ENCODE assay signal across 9 cellular contexts in the genomic region with DNA sequence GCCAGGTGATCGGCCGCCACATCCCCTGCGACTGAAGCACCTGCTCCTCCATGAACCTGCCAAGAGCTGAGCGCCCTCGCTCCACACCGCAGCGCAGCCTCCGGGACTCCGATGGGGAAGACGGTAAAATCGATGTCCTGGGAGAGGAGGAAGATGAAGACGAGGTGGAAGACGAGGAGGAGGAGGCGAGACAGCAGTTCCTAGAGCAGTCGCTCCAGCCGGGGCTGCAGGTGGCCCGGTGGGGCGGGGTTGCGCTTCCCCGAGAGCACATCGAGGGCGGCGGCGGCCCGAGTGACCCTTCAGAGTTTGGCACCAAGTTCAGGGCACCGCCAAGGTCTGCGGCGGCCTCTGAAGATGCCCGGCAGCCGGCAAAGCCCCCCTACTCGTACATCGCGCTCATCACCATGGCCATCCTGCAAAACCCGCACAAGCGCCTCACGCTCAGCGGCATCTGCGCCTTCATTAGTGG. TPM values are rescaled to one million over a fixed set of nuclear protein-coding genes. Genes with fewer than 3 reads are reported as not detected.
DNase-seq lines count a peak whose midpoint lies in the region; ATAC-seq and TF ChIP-seq lines count a peak whose summit lies in the region.
"Not testable (repeated sequence)": the region's sequence is repeated elsewhere in the genome, so short reads cannot be mapped to it uniquely, and the experiment has no call there.
"Had no signal": no experiment of that assay in that cellular context is flagged by ENCODE, and none has a peak within 500 bp of the region (broad histone marks: within the 10 kb centered on the region; RNA-seq: fewer than 3 reads in every experiment).

FOXD4L4 (plus strand) TSS at position 51 of the 469 bp plus-strand sequence; CDS start at position 51, 0 bp downstream.

- peak within 1 kb of the TSS; percentile 58 for H3K4me3 Mint-ChIP-seq in activated CD4-positive, alpha-beta T cell treated with anti-CD3 and anti-CD28 coated beads, Interleukin-2, amount 10 ng/mL, durations not matched to agents 24 days and 14 days
- H3K4me3 Mint-ChIP-seq in activated naive CD8-positive, alpha-beta T cell treated with anti-CD3 and anti-CD28 coated beads, Interleukin-2, amount 10 ng/mL, durations not matched to agents 7 days and 5 days; nephron progenitor cell: not testable (repeated sequence)

- H3K4me1 Mint-ChIP-seq in activated CD4-positive, alpha-beta T cell treated with anti-CD3 and anti-CD28 coated beads, Interleukin-2, amount 10 ng/mL, durations not matched to agents 24 days and 14 days; activated naive CD8-positive, alpha-beta T cell treated with anti-CD3 and anti-CD28 coated beads, Interleukin-2, amount 10 ng/mL, durations not matched to agents 7 days and 5 days; nephron progenitor cell: not testable (repeated sequence)

- not testable (repeated sequence) for H2AFZ ChIP-seq in HCT116 (ENCODE audit: low read depth, low read length, poor library complexity, severe bottlenecking)

- not testable (repeated sequence) for TF ChIP-seq RAD21 in HCT116 (IDR thresholded peaks at IDR 0.05; ENCODE audit: low read depth)

- H3K4me2 ChIP-seq in HCT116 (ENCODE audit: low read length): not testable (repeated sequence)

- TF ChIP-seq EP300 in stomach (IDR thresholded peaks at IDR 0.05): not testable (repeated sequence)

- not testable (repeated sequence) for H3K9ac ChIP-seq in HCT116 (ENCODE audit: low read length)

- H3K9me3 Mint-ChIP-seq in activated CD4-positive, alpha-beta T cell treated with anti-CD3 and anti-CD28 coated beads, Interleukin-2, amount 10 ng/mL, durations not matched to agents 24 days and 14 days; activated naive CD8-positive, alpha-beta T cell treated with anti-CD3 and anti-CD28 coated beads, Interleukin-2, amount 10 ng/mL, durations not matched to agents 7 days and 5 days; nephron progenitor cell: not testable (repeated sequence)

- CTCF ChIA-PET in HCT116 (lab: Charles Lee): not testable (repeated sequence)

- RAD21 ChIA-PET in HCT116 (lab: Charles Lee; ENCODE audit: low non-redundant PET in 1 of 2, low total read pairs in 2 of 2, uncharacterized antibody in 2 of 2, unreplicated experiment in 2 of 2): not testable (repeated sequence)

- not testable (repeated sequence) for H3K4me3 ChIP-seq in HCT116 (replicated peaks in 1 of 2; ENCODE audit: low read depth in 1 of 2, low read length in 2 of 2); lower lobe of right lung; stomach
- peak within 1 kb of the TSS; percentile 21 for H3K4me3 ChIP-seq in left ventricle myocardium inferior

- not testable (repeated sequence) for H3K36me3 Mint-ChIP-seq in activated CD4-positive, alpha-beta T cell treated with anti-CD3 and anti-CD28 coated beads, Interleukin-2, amount 10 ng/mL, durations not matched to agents 24 days and 14 days (ENCODE audit: low read depth); activated naive CD8-positive, alpha-beta T cell treated with anti-CD3 and anti-CD28 coated beads, Interleukin-2, amount 10 ng/mL, durations not matched to agents 7 days and 5 days; nephron progenitor cell (ENCODE audit: low read depth)

- TF ChIP-seq POLR2A in HCT116 (IDR thresholded peaks at IDR 0.05; ENCODE audit: borderline replicate concordance, extremely low read depth, insufficient read depth, insufficient read length); stomach (IDR thresholded peaks at IDR 0.05): not testable (repeated sequence)

- intact Hi-C loops in HCT116 (cut with micrococcal nuclease); activated CD4-positive, alpha-beta T cell treated with anti-CD3 and anti-CD28 coated beads, Interleukin-2, amount 10 ng/mL, durations not matched to agents 24 days and 14 days (cut with micrococcal nuclease); left ventricle myocardium inferior (cut with micrococcal nuclease); lower lobe of right lung (cut with DNase I); stomach (cut with DNase I; ENCODE audit: low total_unique reads): not testable (repeated sequence)

- not testable (repeated sequence) for H3K36me3 ChIP-seq in HCT116 (ENCODE audit: control insufficient read depth in 1 of 2, insufficient read depth in 2 of 2, low read length in 2 of 2); left ventricle myocardium inferior; lower lobe of right lung; stomach

- not testable (repeated sequence) for H3K27me3 ChIP-seq in HCT116 (ENCODE audit: insufficient read depth, low read length); left ventricle myocardium inferior (ENCODE audit: low read depth); lower lobe of right lung (ENCODE audit: low read depth); stomach

- ATAC-seq in HCT116; activated naive CD8-positive, alpha-beta T cell treated with anti-CD3 and anti-CD28 coated beads, Interleukin-2, amount 10 ng/mL, durations not matched to agents 7 days and 5 days (ENCODE audit: low read depth); lower lobe of right lung: not testable (repeated sequence)

- not testable (repeated sequence) for H4K20me1 ChIP-seq in HCT116 (ENCODE audit: insufficient read depth)

- not testable (repeated sequence) for H3K9me2 ChIP-seq in HCT116 (ENCODE audit: insufficient read depth)

- H3K27ac Mint-ChIP-seq in activated CD4-positive, alpha-beta T cell treated with anti-CD3 and anti-CD28 coated beads, Interleukin-2, amount 10 ng/mL, durations not matched to agents 24 days and 14 days; activated naive CD8-positive, alpha-beta T cell treated with anti-CD3 and anti-CD28 coated beads, Interleukin-2, amount 10 ng/mL, durations not matched to agents 7 days and 5 days; nephron progenitor cell: not testable (repeated sequence)

- H3K79me2 ChIP-seq in HCT116 (ENCODE audit: insufficient read depth, low read length): not testable (repeated sequence)

- not testable (repeated sequence) for H3K9me3 ChIP-seq in HCT116 (ENCODE audit: control insufficient read depth in 1 of 2, insufficient read depth in 1 of 2, low read depth in 1 of 2, low read length in 2 of 2); left ventricle myocardium inferior (replicated peaks); lower lobe of right lung; stomach

- peaks cover 12% of the 10 kb centered on the region for H3K27me3 Mint-ChIP-seq in activated CD4-positive, alpha-beta T cell treated with anti-CD3 and anti-CD28 coated beads, Interleukin-2, amount 10 ng/mL, durations not matched to agents 24 days and 14 days
- H3K27me3 Mint-ChIP-seq in activated naive CD8-positive, alpha-beta T cell treated with anti-CD3 and anti-CD28 coated beads, Interleukin-2, amount 10 ng/mL, durations not matched to agents 7 days and 5 days: not testable (repeated sequence)
- peaks cover 27% of the 10 kb centered on the region for H3K27me3 Mint-ChIP-seq in nephron progenitor cell (ENCODE audit: low read depth, poor library complexity)

- WGBS in stomach, 5 donors: 9 to 26% (median 12%) methylated on average over 11 to 19 of the region's 38 CpGs

- BruUV-seq in HCT116 (replicated peaks; lab: Mats Ljungman, UMichigan): TSS peak; percentile 5

- not testable (repeated sequence) for H3K4me1 ChIP-seq in HCT116 (ENCODE audit: control insufficient read depth in 1 of 2, insufficient read depth in 2 of 2, low read length in 2 of 2); left ventricle myocardium inferior; lower lobe of right lung; stomach

- H3K27ac ChIP-seq in HCT116 (ENCODE audit: low read depth, low read length); left ventricle myocardium inferior (replicated peaks); lower lobe of right lung; stomach: not testable (repeated sequence)

- POLR2A ChIA-PET in HCT116 (lab: Charles Lee); activated naive CD8-positive, alpha-beta T cell treated with anti-CD3 and anti-CD28 coated beads, Interleukin-2, amount 10 ng/mL, durations not matched to agents 7 days and 5 days (lab: Charles Lee): not testable (repeated sequence)

- not testable (repeated sequence) for DNase-seq in HCT116 (ENCODE audit: low read depth, low spot score)
- DNase-seq in activated CD4-positive, alpha-beta T cell treated with anti-CD3 and anti-CD28 coated beads, Interleukin-2, amount 10 ng/mL, durations not matched to agents 24 days and 14 days: peak; percentile 58
- peak; percentile 30 for DNase-seq in activated naive CD8-positive, alpha-beta T cell treated with anti-CD3 and anti-CD28 coated beads, Interleukin-2, amount 10 ng/mL, durations not matched to agents 7 days and 5 days
- DNase-seq in left ventricle myocardium inferior (peak; percentile 13), lower lobe of right lung (peak; percentile 32), nephron progenitor cell (peak; percentile 1), stomach (peak; percentile 13)

- TF ChIP-seq CTCF in HCT116 (IDR thresholded peaks at IDR 0.05 in 2 of 3, conservative IDR thresholded peaks at IDR 0.05 in 1 of 3; ENCODE audit: borderline replicate concordance in 1 of 3, insufficient read depth in 1 of 3, low read depth in 2 of 3, low read length in 2 of 3); left ventricle myocardium inferior (IDR thresholded peaks at IDR 0.05; ENCODE audit: borderline replicate concordance); lower lobe of right lung (IDR thresholded peaks at IDR 0.05); nephron progenitor cell (IDR thresholded peaks at IDR 0.05); stomach (IDR thresholded peaks at IDR 0.05): not testable (repeated sequence)

RNA-seq across cellular contexts. Expression of gene FOXD4L4, which starts in this region (rescaled TPM):
- total RNA-seq in HCT116 (2021; ENCODE audit: unreplicated experiment) (0.52 TPM), left ventricle myocardium inferior (not detected), lower lobe of right lung (0.77 TPM), stomach (not detected)
- 0.14 and 0.22 TPM in 2 replicates for polyA plus RNA-seq in HCT116 (2012)
- not detected in 2 replicates for total RNA-seq in activated CD4-positive, alpha-beta T cell treated with anti-CD3 and anti-CD28 coated beads, Interleukin-2, amount 10 ng/mL, durations not matched to agents 24 days and 14 days
- under 1 TPM; 0.28 to 0.55 TPM for total RNA-seq in activated naive CD8-positive, alpha-beta T cell treated with anti-CD3 and anti-CD28 coated beads, Interleukin-2, amount 10 ng/mL, durations not matched to agents 7 days and 5 days
- polyA plus RNA-seq in stomach: under 1 TPM in 1 of 3 donors, not detected in 2; 0.05 TPM
- total RNA-seq: CD4-positive, alpha-beta T cell had no signal
- polyA plus RNA-seq: BJ had no signal

Comparison
In these comparisons a context has a peak if more than half of its experiments do, and no peak if none do; other contexts are left out.
1. Peak in DNase-seq in activated CD4-positive, alpha-beta T cell treated with anti-CD3 and anti-CD28 coated beads, Interleukin-2, amount 10 ng/mL, durations not matched to agents 24 days and 14 days; RNA of the gene not detected or under 1 TPM.
2. Peak in DNase-seq in activated naive CD8-positive, alpha-beta T cell treated with anti-CD3 and anti-CD28 coated beads, Interleukin-2, amount 10 ng/mL, durations not matched to agents 7 days and 5 days; RNA of the gene not detected or under 1 TPM.
3. Peak in DNase-seq and H3K4me3 ChIP-seq in left ventricle myocardium inferior; RNA of the gene not detected or under 1 TPM.
4. Peak in DNase-seq in lower lobe of right lung; RNA of the gene not detected or under 1 TPM.
5. Peak in DNase-seq in stomach; RNA of the gene not detected or under 1 TPM.